Comparison of ENCODE assay signal across 18 cellular contexts in genomic region chr12:107491856-107492255, GRCh38.
DNase-seq lines count a peak whose midpoint lies in the region; ATAC-seq and TF ChIP-seq lines count a peak whose summit lies in the region.
"Had no signal": no experiment of that assay in that cellular context is flagged by ENCODE, and none has a peak within 500 bp of the region (broad histone marks: within the 10 kb centered on the region; RNA-seq: fewer than 3 reads in every experiment).

No MANE protein-coding gene starts in this region.

- no peak for TF ChIP-seq CTCF in NB4 (IDR thresholded peaks at IDR 0.05; ENCODE audit: low read depth, low read length)
- no peak for TF ChIP-seq CTCF in endodermal cell (conservative IDR thresholded peaks at IDR 0.05)

- no peaks in the 10 kb centered on the region for H3K36me3 ChIP-seq in CD4-positive, CD25-positive, alpha-beta regulatory T cell (ENCODE audit: control insufficient read depth, insufficient read depth, low read length)
- no peaks in the 10 kb centered on the region for H3K36me3 ChIP-seq in endodermal cell (ENCODE audit: control insufficient read depth, insufficient read depth, low read length)
- H3K36me3 ChIP-seq: SJCRH30, tibial artery had no signal

- peaks cover 0 to 44% (median 12%) of the 10 kb centered on the region in 4 donors for H3K4me1 Mint-ChIP-seq in CD4-positive, CD25-positive, alpha-beta regulatory T cell
- H3K4me1 Mint-ChIP-seq in endodermal cell = no peaks in the 10 kb centered on the region
- H3K4me1 Mint-ChIP-seq in activated T-helper 2 cell treated with anti-CD3 and anti-CD28 coated beads, Interferon-gamma antibody, Interleukin-2, Interleukin-4, amounts not matched to agents 10 μg/mL and 5 μg/mL and 100 μg/mL, durations not matched to agents 14 hours and 24 hours and 36 hours (ENCODE audit: low read depth) = peaks cover 10% of the 10 kb centered on the region
- H3K4me1 Mint-ChIP-seq: mesothelial cell of epicardium had no signal

- H3K9me3 Mint-ChIP-seq in CD4-positive, CD25-positive, alpha-beta regulatory T cell = peaks cover 0 to 4% (median 0%) of the 10 kb centered on the region in 7 donors
- no peaks in the 10 kb centered on the region for H3K9me3 Mint-ChIP-seq in endodermal cell
- no peaks in the 10 kb centered on the region for H3K9me3 Mint-ChIP-seq in activated T-helper 2 cell treated with anti-CD3 and anti-CD28 coated beads, Interferon-gamma antibody, Interleukin-2, Interleukin-4, amounts not matched to agents 10 μg/mL and 5 μg/mL and 100 μg/mL, durations not matched to agents 14 hours and 24 hours and 36 hours
- H3K9me3 Mint-ChIP-seq: mesothelial cell of epicardium had no signal

- H3K4me3 Mint-ChIP-seq in CD4-positive, CD25-positive, alpha-beta regulatory T cell = peak overlapping the region in 1 of 4 donors; percentile 57
- H3K4me3 Mint-ChIP-seq in endodermal cell = no peak overlapping the region
- H3K4me3 Mint-ChIP-seq in activated T-helper 2 cell treated with anti-CD3 and anti-CD28 coated beads, Interferon-gamma antibody, Interleukin-2, Interleukin-4, amounts not matched to agents 10 μg/mL and 5 μg/mL and 100 μg/mL, durations not matched to agents 14 hours and 24 hours and 36 hours (ENCODE audit: low read depth) = no peak overlapping the region
- H3K4me3 Mint-ChIP-seq: mesothelial cell of epicardium had no signal

- H3K9ac ChIP-seq in endodermal cell (ENCODE audit: extremely low read depth, low read length, poor library complexity, severe bottlenecking) = no peak overlapping the region

- DNase-seq in CD4-positive, CD25-positive, alpha-beta regulatory T cell = no peak
- DNase-seq in NB4 (ENCODE audit: low read depth) (peak; percentile 61), endodermal cell (no peak), sciatic nerve (ENCODE audit: low spot score) (no peak), NCI-H2107 (lab: John Stamatoyannopoulos, UW) (no peak)
- no peak for DNase-seq in activated T-helper 2 cell treated with anti-CD3 and anti-CD28 coated beads, Interferon-gamma antibody, Interleukin-2, Interleukin-4, amounts not matched to agents 10 μg/mL and 5 μg/mL and 100 μg/mL, durations not matched to agents 14 hours and 24 hours and 36 hours (ENCODE audit: low spot score)
- DNase-seq: activated CD4-positive, CD25-positive, alpha-beta regulatory T cell; activated CD8-positive, alpha-beta memory T cell treated with anti-CD3 and anti-CD28 coated beads for 24 hours; activated T-cell treated with anti-CD3 and anti-CD28 coated beads, Interleukin-2, amount 50 U/mL, for 72 hours; amniotic stem cell; DMS 273 treated with DMSO at 0.1 percent for 48 hours; left colon; NCI-H1436 treated with DMSO at 0.1 percent for 48 hours; PC-3; SJCRH30; tibial artery had no signal

- no peaks in the 10 kb centered on the region for H3K27me3 ChIP-seq in CD4-positive, CD25-positive, alpha-beta regulatory T cell (ENCODE audit: control insufficient read depth, insufficient read depth, low read length)
- H3K27me3 ChIP-seq in endodermal cell (ENCODE audit: control insufficient read depth, insufficient read depth, low read length, poor library complexity, severe bottlenecking) = no peaks in the 10 kb centered on the region
- H3K27me3 ChIP-seq: SJCRH30 had no signal

- WGBS in endodermal cell (ENCODE audit: insufficient coverage in 1 of 2, insufficient read length in 1 of 2), 2 experiments = 88 to 92% methylated on average over 8 to 9 of the region's 9 CpGs

- intact Hi-C loops in sciatic nerve (cut with DNase I) = no loop called here
- intact Hi-C loops in activated T-helper 2 cell treated with anti-CD3 and anti-CD28 coated beads, Interferon-gamma antibody, Interleukin-2, Interleukin-4, amounts not matched to agents 10 μg/mL and 5 μg/mL and 100 μg/mL, durations not matched to agents 14 hours and 24 hours and 36 hours (cut with micrococcal nuclease) = no loop called here

- H3K27ac ChIP-seq in CD4-positive, CD25-positive, alpha-beta regulatory T cell (ENCODE audit: insufficient read depth, low read length, poor library complexity, severe bottlenecking) = no peak overlapping the region
- no peak overlapping the region for H3K27ac ChIP-seq in endodermal cell (ENCODE audit: low read depth, low read length)
- H3K27ac ChIP-seq: SJCRH30, tibial artery had no signal

- H3K27me3 Mint-ChIP-seq in CD4-positive, CD25-positive, alpha-beta regulatory T cell = peaks cover 7% of the 10 kb centered on the region
- H3K27me3 Mint-ChIP-seq in endodermal cell (ENCODE audit: insufficient read depth) = peaks cover 9% of the 10 kb centered on the region
- H3K27me3 Mint-ChIP-seq in activated T-helper 2 cell treated with anti-CD3 and anti-CD28 coated beads, Interferon-gamma antibody, Interleukin-2, Interleukin-4, amounts not matched to agents 10 μg/mL and 5 μg/mL and 100 μg/mL, durations not matched to agents 14 hours and 24 hours and 36 hours (ENCODE audit: low read depth) = no peaks in the 10 kb centered on the region

- H3K9me3 ChIP-seq in CD4-positive, CD25-positive, alpha-beta regulatory T cell (ENCODE audit: control insufficient read depth in 2 of 2, low read length in 2 of 2) = no peaks in the 10 kb centered on the region
- no peaks in the 10 kb centered on the region for H3K9me3 ChIP-seq in endodermal cell (ENCODE audit: control insufficient read depth, low read length)
- H3K9me3 ChIP-seq: SJCRH30, tibial artery had no signal

- H3K36me3 Mint-ChIP-seq in CD4-positive, CD25-positive, alpha-beta regulatory T cell = peaks cover 1% of the 10 kb centered on the region
- no peaks in the 10 kb centered on the region for H3K36me3 Mint-ChIP-seq in endodermal cell (ENCODE audit: low read depth)
- H3K36me3 Mint-ChIP-seq in activated T-helper 2 cell treated with anti-CD3 and anti-CD28 coated beads, Interferon-gamma antibody, Interleukin-2, Interleukin-4, amounts not matched to agents 10 μg/mL and 5 μg/mL and 100 μg/mL, durations not matched to agents 14 hours and 24 hours and 36 hours (ENCODE audit: low read depth) = no peaks in the 10 kb centered on the region
- H3K36me3 Mint-ChIP-seq: mesothelial cell of epicardium had no signal

- TF ChIP-seq POLR2A in NB4 (IDR thresholded peaks at IDR 0.05; ENCODE audit: extremely low read depth, insufficient read length) = no peak

- ATAC-seq in CD4-positive, CD25-positive, alpha-beta regulatory T cell (ENCODE audit: low read depth in 2 of 2) = no peak
- ATAC-seq in sciatic nerve (peak; percentile 69), HG02885 (IDR thresholded peaks at IDR 0.05; ENCODE audit: poor library complexity, unreplicated experiment) (no peak)
- ATAC-seq: activated T-cell treated with anti-CD3 and anti-CD28 coated beads, Interleukin-2, amount 50 U/mL, for 72 hours; PC-3 had no signal

- H3K27ac Mint-ChIP-seq in CD4-positive, CD25-positive, alpha-beta regulatory T cell = peak overlapping the region in 2 of 3 donors; percentile 36 to 50
- peak overlapping the region; percentile 13 for H3K27ac Mint-ChIP-seq in endodermal cell
- H3K27ac Mint-ChIP-seq in activated T-helper 2 cell treated with anti-CD3 and anti-CD28 coated beads, Interferon-gamma antibody, Interleukin-2, Interleukin-4, amounts not matched to agents 10 μg/mL and 5 μg/mL and 100 μg/mL, durations not matched to agents 14 hours and 24 hours and 36 hours = no peak overlapping the region
- H3K27ac Mint-ChIP-seq: activated T-cell treated with anti-CD3 and anti-CD28 coated beads, Interleukin-2, amount 50 U/mL, for 72 hours; mesothelial cell of epicardium had no signal

- no peak overlapping the region for H3K4me3 ChIP-seq in CD4-positive, CD25-positive, alpha-beta regulatory T cell (ENCODE audit: low read depth, low read length)
- no peak overlapping the region for H3K4me3 ChIP-seq in NB4 (ENCODE audit: low read depth, low read length)
- no peak overlapping the region for H3K4me3 ChIP-seq in endodermal cell (ENCODE audit: low read length)
- H3K4me3 ChIP-seq: SJCRH30, tibial artery had no signal

- H3K4me1 ChIP-seq in CD4-positive, CD25-positive, alpha-beta regulatory T cell (ENCODE audit: control insufficient read depth, insufficient read depth, low read length, poor library complexity, severe bottlenecking) = peaks cover 10% of the 10 kb centered on the region
- H3K4me1 ChIP-seq in endodermal cell (ENCODE audit: control insufficient read depth, insufficient read depth, low read length) = no peaks in the 10 kb centered on the region
- H3K4me1 ChIP-seq: SJCRH30, tibial artery had no signal
